Comparison of ENCODE assay signal across 1 cellular context in the genomic region with DNA sequence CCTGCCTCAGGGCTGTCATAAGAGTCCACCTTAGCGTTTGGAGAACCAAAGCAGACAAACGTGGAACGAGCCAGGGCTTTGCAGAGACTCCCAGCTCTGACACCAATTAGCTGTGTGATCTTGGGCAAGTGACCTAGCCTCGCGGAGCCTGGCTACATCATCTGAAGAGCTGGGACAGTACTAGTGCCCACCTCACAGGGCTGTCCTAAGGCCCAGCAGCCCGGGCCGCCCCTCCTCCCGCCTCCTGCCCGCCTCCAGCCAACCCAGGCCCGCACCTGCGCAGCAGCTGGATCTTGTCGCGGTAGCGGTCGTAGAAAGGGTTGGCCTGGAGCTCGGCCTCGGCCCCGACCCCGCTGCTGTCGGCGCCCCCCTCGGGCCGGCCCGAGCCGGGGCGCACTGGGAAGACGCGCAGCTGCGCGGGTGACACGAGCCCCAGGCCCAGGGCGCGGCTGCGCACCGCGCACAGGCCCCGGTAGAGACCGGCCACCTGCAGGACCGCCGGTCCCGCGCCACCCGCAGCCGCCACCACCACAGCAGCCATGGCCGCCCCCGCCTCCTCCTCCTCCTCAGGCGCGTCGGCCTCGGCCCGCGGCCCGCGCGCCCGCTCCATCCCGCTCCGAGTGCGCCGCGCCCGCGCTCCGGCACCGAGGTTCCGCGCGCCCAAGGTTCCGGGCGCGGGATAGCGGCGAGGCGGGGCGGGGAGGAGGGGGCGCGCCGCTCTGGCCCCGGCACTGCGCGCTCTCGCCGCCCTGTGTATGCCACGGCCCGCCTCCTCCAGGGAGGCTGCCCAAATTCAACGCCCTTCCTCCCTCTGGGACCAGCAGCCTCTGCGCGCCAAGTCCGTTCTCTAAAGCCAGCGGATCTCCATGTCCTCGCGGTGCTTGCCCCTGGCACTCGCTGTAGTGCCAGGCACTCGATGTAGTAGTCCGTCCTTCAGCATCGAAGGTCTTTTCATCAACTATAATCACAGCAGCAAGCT.
A peak's percentile ranks its signal among the peaks of the same experiment; 100 is the strongest.
TF ChIP-seq lines count a peak whose summit lies in the region.

A gene with protein sequence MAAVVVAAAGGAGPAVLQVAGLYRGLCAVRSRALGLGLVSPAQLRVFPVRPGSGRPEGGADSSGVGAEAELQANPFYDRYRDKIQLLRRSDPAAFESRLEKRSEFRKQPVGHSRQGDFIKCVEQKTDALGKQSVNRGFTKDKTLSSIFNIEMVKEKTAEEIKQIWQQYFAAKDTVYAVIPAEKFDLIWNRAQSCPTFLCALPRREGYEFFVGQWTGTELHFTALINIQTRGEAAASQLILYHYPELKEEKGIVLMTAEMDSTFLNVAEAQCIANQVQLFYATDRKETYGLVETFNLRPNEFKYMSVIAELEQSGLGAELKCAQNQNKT (minus strand): TSS at position 583 of the 979 bp plus-strand sequence. CDS start 42 bp downstream, at position 541.

TF ChIP-seq in HepG2, 621 proteins besides CTCF, POLR2A, EP300 and RAD21 (continued from another document and continues in another):
- TF ChIP-seq ZIK1 (CRISPR knock-in tag; IDR thresholded peaks at IDR 0.05; ENCODE audit: borderline replicate concordance, low read depth) (peak; percentile 66; the same call in 1 of the 2 replicates), ZNF10 (CRISPR knock-in tag; IDR thresholded peaks at IDR 0.05; ENCODE audit: borderline replicate concordance, low read depth) (no peak), TBP (CRISPR knock-in tag; IDR thresholded peaks at IDR 0.05) (no peak), HIVEP1 (CRISPR knock-in tag; IDR thresholded peaks at IDR 0.05) (0 out of 2 replicates have a peak, but pooled peaks have one; percentile 33), CCAR2 (optimal IDR thresholded peaks at IDR 0.05; ENCODE audit: low read depth, low read length) (no peak), RORA (CRISPR knock-in tag; IDR thresholded peaks at IDR 0.05) (no peak), PCBP1 (IDR thresholded peaks at IDR 0.05; ENCODE audit: borderline replicate concordance, low read depth, low read length) (no peak), KLF9 (CRISPR knock-in tag; IDR thresholded peaks at IDR 0.05; ENCODE audit: low read depth) (no peak), ZNF333 (CRISPR knock-in tag; IDR thresholded peaks at IDR 0.05; ENCODE audit: borderline replicate concordance) (no peak), TCF7L2 (IDR thresholded peaks at IDR 0.05; ENCODE audit: low read depth, low read length) (no peak), NFKBIZ (CRISPR knock-in tag; IDR thresholded peaks at IDR 0.05) (no peak), ZNF557 (CRISPR knock-in tag; IDR thresholded peaks at IDR 0.05) (no peak), ZNF546 (CRISPR knock-in tag; conservative IDR thresholded peaks at IDR 0.05) (no peak), POLR2AphosphoS5 (IDR thresholded peaks at IDR 0.05; ENCODE audit: low read depth, low read length) (peak; percentile 51; the same call in 1 of the 2 replicates), ZNF768 (CRISPR knock-in tag; IDR thresholded peaks at IDR 0.05) (peak; percentile 97), KAT7 (CRISPR knock-in tag; IDR thresholded peaks at IDR 0.05; ENCODE audit: borderline replicate concordance) (no peak), KAT2B (IDR thresholded peaks at IDR 0.05; ENCODE audit: borderline replicate concordance, low read depth, low read length) (no peak), ZNF567 (CRISPR knock-in tag; IDR thresholded peaks at IDR 0.05; ENCODE audit: borderline replicate concordance) (0 out of 2 replicates have a peak, but pooled peaks have one; percentile 5), ZBTB38 (CRISPR knock-in tag; IDR thresholded peaks at IDR 0.05) (peak; percentile 78), AHR (CRISPR knock-in tag; IDR thresholded peaks at IDR 0.05) (no peak), RBM22 (optimal IDR thresholded peaks at IDR 0.05; ENCODE audit: low read length) (no peak), ZNF644 (CRISPR knock-in tag; IDR thresholded peaks at IDR 0.05; ENCODE audit: low read depth) (no peak), ZFP90 (CRISPR knock-in tag; IDR thresholded peaks at IDR 0.05; ENCODE audit: borderline replicate concordance) (no peak), ZFP1 (CRISPR knock-in tag; IDR thresholded peaks at IDR 0.05) (no peak), ATF1 (CRISPR knock-in tag; IDR thresholded peaks at IDR 0.05) (no peak), KDM6A (CRISPR knock-in tag; IDR thresholded peaks at IDR 0.05; ENCODE audit: low read depth) (no peak), ZEB1 (IDR thresholded peaks at IDR 0.05; ENCODE audit: insufficient replicate concordance, low read depth) (no peak), NR0B2 (CRISPR knock-in tag; IDR thresholded peaks at IDR 0.05) (no peak), ZBTB34 (CRISPR knock-in tag; IDR thresholded peaks at IDR 0.05) (no peak), FOSL1 (CRISPR knock-in tag; IDR thresholded peaks at IDR 0.05; ENCODE audit: borderline replicate concordance) (no peak), FOXO4 (CRISPR knock-in tag; conservative IDR thresholded peaks at IDR 0.05) (no peak), SIX1 (CRISPR knock-in tag; IDR thresholded peaks at IDR 0.05; ENCODE audit: borderline replicate concordance) (no peak), SRSF9 (IDR thresholded peaks at IDR 0.05; ENCODE audit: borderline replicate concordance, insufficient read depth, low read depth, low read length, poor library complexity, severe bottlenecking) (no peak), ZNF564 (CRISPR knock-in tag; IDR thresholded peaks at IDR 0.05) (peak; percentile 81; the same call in 1 of the 2 replicates), KLF11 (CRISPR knock-in tag; IDR thresholded peaks at IDR 0.05) (no peak), CEBPB (IDR thresholded peaks at IDR 0.05; ENCODE audit: borderline replicate concordance, low read depth, low read length) (no peak), ZNF451 (CRISPR knock-in tag; IDR thresholded peaks at IDR 0.05) (no peak), PRDM4 (CRISPR knock-in tag; IDR thresholded peaks at IDR 0.05; ENCODE audit: borderline replicate concordance) (no peak), NR2F1 (CRISPR knock-in tag; IDR thresholded peaks at IDR 0.05) (no peak), KDM5B (CRISPR knock-in tag; IDR thresholded peaks at IDR 0.05; ENCODE audit: borderline replicate concordance) (no peak), KMT2A (CRISPR knock-in tag; IDR thresholded peaks at IDR 0.05) (no peak), ATF4 (CRISPR knock-in tag; IDR thresholded peaks at IDR 0.05) (no peak), SNRNP70 (IDR thresholded peaks at IDR 0.05; ENCODE audit: low read depth, low read length) (no peak)
- TF ChIP-seq, protein P1, sequence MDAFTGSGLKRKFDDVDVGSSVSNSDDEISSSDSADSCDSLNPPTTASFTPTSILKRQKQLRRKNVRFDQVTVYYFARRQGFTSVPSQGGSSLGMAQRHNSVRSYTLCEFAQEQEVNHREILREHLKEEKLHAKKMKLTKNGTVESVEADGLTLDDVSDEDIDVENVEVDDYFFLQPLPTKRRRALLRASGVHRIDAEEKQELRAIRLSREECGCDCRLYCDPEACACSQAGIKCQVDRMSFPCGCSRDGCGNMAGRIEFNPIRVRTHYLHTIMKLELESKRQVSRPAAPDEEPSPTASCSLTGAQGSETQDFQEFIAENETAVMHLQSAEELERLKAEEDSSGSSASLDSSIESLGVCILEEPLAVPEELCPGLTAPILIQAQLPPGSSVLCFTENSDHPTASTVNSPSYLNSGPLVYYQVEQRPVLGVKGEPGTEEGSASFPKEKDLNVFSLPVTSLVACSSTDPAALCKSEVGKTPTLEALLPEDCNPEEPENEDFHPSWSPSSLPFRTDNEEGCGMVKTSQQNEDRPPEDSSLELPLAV (CRISPR knock-in tag; conservative IDR thresholded peaks at IDR 0.05; ENCODE audit: low read depth), result no peak
- TF ChIP-seq, protein P2, sequence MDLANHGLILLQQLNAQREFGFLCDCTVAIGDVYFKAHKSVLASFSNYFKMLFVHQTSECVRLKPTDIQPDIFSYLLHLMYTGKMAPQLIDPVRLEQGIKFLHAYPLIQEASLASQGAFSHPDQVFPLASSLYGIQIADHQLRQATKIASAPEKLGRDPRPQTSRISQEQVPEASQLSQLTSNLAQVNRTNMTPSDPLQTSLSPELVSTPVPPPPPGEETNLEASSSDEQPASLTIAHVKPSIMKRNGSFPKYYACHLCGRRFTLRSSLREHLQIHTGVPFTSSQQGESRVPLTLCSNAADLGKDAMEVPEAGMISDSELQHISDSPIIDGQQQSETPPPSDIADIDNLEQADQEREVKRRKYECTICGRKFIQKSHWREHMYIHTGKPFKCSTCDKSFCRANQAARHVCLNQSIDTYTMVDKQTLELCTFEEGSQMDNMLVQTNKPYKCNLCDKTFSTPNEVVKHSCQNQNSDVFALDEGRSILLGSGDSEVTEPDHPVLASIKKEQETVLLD (CRISPR knock-in tag; IDR thresholded peaks at IDR 0.05; ENCODE audit: low read depth), result 0 out of 2 replicates have a peak, but pooled peaks have one; percentile 46
- TF ChIP-seq, protein P3, sequence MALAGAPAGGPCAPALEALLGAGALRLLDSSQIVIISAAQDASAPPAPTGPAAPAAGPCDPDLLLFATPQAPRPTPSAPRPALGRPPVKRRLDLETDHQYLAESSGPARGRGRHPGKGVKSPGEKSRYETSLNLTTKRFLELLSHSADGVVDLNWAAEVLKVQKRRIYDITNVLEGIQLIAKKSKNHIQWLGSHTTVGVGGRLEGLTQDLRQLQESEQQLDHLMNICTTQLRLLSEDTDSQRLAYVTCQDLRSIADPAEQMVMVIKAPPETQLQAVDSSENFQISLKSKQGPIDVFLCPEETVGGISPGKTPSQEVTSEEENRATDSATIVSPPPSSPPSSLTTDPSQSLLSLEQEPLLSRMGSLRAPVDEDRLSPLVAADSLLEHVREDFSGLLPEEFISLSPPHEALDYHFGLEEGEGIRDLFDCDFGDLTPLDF (CRISPR knock-in tag; IDR thresholded peaks at IDR 0.05), result no peak
- TF ChIP-seq, protein P4, sequence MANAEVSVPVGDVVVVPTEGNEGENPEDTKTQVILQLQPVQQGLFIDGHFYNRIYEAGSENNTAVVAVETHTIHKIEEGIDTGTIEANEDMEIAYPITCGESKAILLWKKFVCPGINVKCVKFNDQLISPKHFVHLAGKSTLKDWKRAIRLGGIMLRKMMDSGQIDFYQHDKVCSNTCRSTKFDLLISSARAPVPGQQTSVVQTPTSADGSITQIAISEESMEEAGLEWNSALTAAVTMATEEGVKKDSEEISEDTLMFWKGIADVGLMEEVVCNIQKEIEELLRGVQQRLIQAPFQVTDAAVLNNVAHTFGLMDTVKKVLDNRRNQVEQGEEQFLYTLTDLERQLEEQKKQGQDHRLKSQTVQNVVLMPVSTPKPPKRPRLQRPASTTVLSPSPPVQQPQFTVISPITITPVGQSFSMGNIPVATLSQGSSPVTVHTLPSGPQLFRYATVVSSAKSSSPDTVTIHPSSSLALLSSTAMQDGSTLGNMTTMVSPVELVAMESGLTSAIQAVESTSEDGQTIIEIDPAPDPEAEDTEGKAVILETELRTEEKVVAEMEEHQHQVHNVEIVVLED (CRISPR knock-in tag; IDR thresholded peaks at IDR 0.05; ENCODE audit: borderline replicate concordance), result no peak
- TF ChIP-seq, protein P5, sequence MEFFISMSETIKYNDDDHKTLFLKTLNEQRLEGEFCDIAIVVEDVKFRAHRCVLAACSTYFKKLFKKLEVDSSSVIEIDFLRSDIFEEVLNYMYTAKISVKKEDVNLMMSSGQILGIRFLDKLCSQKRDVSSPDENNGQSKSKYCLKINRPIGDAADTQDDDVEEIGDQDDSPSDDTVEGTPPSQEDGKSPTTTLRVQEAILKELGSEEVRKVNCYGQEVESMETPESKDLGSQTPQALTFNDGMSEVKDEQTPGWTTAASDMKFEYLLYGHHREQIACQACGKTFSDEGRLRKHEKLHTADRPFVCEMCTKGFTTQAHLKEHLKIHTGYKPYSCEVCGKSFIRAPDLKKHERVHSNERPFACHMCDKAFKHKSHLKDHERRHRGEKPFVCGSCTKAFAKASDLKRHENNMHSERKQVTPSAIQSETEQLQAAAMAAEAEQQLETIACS (CRISPR knock-in tag; IDR thresholded peaks at IDR 0.05), result peak; percentile 85
